In the genomic region with DNA sequence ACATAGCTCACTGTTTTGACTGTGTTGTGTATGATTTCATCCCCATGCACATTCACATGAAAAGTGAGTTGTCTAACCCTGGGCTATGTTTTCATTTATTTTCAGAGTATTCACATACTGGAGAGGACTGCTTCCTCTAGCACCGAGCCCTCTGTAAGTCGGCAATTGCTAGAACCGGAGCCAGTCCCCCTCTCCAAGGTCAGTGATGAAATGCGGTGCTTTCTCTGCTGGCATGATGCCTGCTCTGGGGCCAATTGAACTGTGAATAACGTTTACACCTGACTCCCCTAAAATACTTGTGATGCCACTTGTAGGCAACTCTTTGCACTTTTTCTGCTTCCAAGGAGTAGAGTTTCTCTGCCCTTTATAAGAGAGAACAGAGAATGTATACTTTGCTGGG, we compare ENCODE assay signal across 29 cellular contexts.
DNase-seq lines count a peak whose midpoint lies in the region; ATAC-seq and TF ChIP-seq lines count a peak whose summit lies in the region.
"Had no signal": no experiment of that assay in that cellular context is flagged by ENCODE, and none has a peak within 500 bp of the region (broad histone marks: within the 10 kb centered on the region; RNA-seq: fewer than 3 reads in every experiment).

No MANE protein-coding gene starts in this region.

- TF ChIP-seq EP300 in upper lobe of left lung (IDR thresholded peaks at IDR 0.05), result no peak

- H3K27ac ChIP-seq in lung (ENCODE audit: low read depth in 1 of 2, low read length in 1 of 2) (no peak overlapping the region), upper lobe of left lung (peak overlapping the region in 3 of 4 donors; percentile 32 to 49 (median 37)), WERI-Rb-1 (no peak overlapping the region)
- H3K27ac ChIP-seq: colonic mucosa, hepatocyte, uterus had no signal

- WGBS in lung, 2 donors, result 18 to 28% methylated on average over 5 of the region's 5 CpGs
- 22 to 30% methylated on average over 5 of the region's 5 CpGs for WGBS in upper lobe of left lung, 2 donors

- no peaks in the 10 kb centered on the region for H3K36me3 ChIP-seq in lung (ENCODE audit: control insufficient read depth in 2 of 2, insufficient read depth in 2 of 2, low read length in 2 of 2)
- no peaks in the 10 kb centered on the region for H3K36me3 ChIP-seq in upper lobe of left lung
- H3K36me3 ChIP-seq in WERI-Rb-1, result no peaks in the 10 kb centered on the region; the same call in 1 of the 2 replicates
- H3K36me3 ChIP-seq: colonic mucosa, uterus had no signal

- peaks cover 32% of the 10 kb centered on the region for H3K4me1 Mint-ChIP-seq in chondrocyte (ENCODE audit: low read depth)
- H3K4me1 Mint-ChIP-seq: activated CD4-positive, alpha-beta T cell treated with anti-CD3 and anti-CD28 coated beads, Interleukin-2, amount 10 ng/mL, durations not matched to agents 7 days and 5 days; activated CD8-positive, alpha-beta memory T cell treated with anti-CD3 and anti-CD28 coated beads, Interleukin-2, amount 10 ng/mL, durations not matched to agents 7 days and 5 days; natural killer cell had no signal

- no peak overlapping the region for H3K4me3 ChIP-seq in lung
- peak overlapping the region in 2 of 4 donors; percentile 4 to 16 for H3K4me3 ChIP-seq in upper lobe of left lung
- no peak overlapping the region for H3K4me3 ChIP-seq in WERI-Rb-1 (ENCODE audit: low read depth, low read length)
- H3K4me3 ChIP-seq: colonic mucosa, hepatocyte, uterus had no signal

- H3K4me1 ChIP-seq in lung (ENCODE audit: control insufficient read depth in 2 of 2, insufficient read depth in 2 of 2, low read length in 2 of 2), result peaks cover 0 to 2% of the 10 kb centered on the region in 2 donors
- peaks cover 7 to 14% (median 11%) of the 10 kb centered on the region in 4 donors for H3K4me1 ChIP-seq in upper lobe of left lung
- H3K4me1 ChIP-seq: colonic mucosa, uterus had no signal

- TF ChIP-seq CTCF in chondrocyte (IDR thresholded peaks at IDR 0.05), result no peak
- no peak for TF ChIP-seq CTCF in lung (IDR thresholded peaks at IDR 0.05; ENCODE audit: control extremely low read depth, extremely low read depth)
- no peak for TF ChIP-seq CTCF in upper lobe of left lung (IDR thresholded peaks at IDR 0.05)
- no peak for TF ChIP-seq CTCF in WERI-Rb-1 (IDR thresholded peaks at IDR 0.05; ENCODE audit: low read depth, low read length)

- H3K36me3 Mint-ChIP-seq in chondrocyte (ENCODE audit: low read depth), result no peaks in the 10 kb centered on the region
- H3K36me3 Mint-ChIP-seq: activated CD8-positive, alpha-beta memory T cell treated with anti-CD3 and anti-CD28 coated beads, Interleukin-2, amount 10 ng/mL, durations not matched to agents 7 days and 5 days; brain; natural killer cell had no signal

- no peak for TF ChIP-seq POLR2A in upper lobe of left lung (IDR thresholded peaks at IDR 0.05)

- no peaks in the 10 kb centered on the region for H3K9me3 Mint-ChIP-seq in chondrocyte (ENCODE audit: low read depth)
- H3K9me3 Mint-ChIP-seq: activated CD4-positive, alpha-beta T cell treated with anti-CD3 and anti-CD28 coated beads, Interleukin-2, amount 10 ng/mL, durations not matched to agents 7 days and 5 days; activated T-cell treated with anti-CD3 and anti-CD28 coated beads, Interleukin-2, amount 50 U/mL, for 72 hours; brain; CD4-positive, alpha-beta T cell; effector memory CD8-positive, alpha-beta T cell; natural killer cell had no signal

- no peak overlapping the region for H3K4me3 Mint-ChIP-seq in chondrocyte (ENCODE audit: unreplicated experiment)
- H3K4me3 Mint-ChIP-seq: activated CD4-positive, alpha-beta T cell treated with anti-CD3 and anti-CD28 coated beads, Interleukin-2, amount 10 ng/mL, durations not matched to agents 7 days and 5 days; activated CD8-positive, alpha-beta memory T cell treated with anti-CD3 and anti-CD28 coated beads, Interleukin-2, amount 10 ng/mL, durations not matched to agents 7 days and 5 days; activated T-cell treated with anti-CD3 and anti-CD28 coated beads, Interleukin-2, amount 50 U/mL, for 72 hours; brain; CD4-positive, alpha-beta T cell; effector memory CD8-positive, alpha-beta T cell; natural killer cell had no signal

- ATAC-seq in lung (ENCODE audit: insufficient read depth, low FRiP score) (peak; percentile 38), upper lobe of left lung (ENCODE audit: low FRiP score in 2 of 2) (peak; percentile 43)
- no peak for ATAC-seq in stimulated activated naive CD8-positive, alpha-beta T cell treated with anti-CD3 and anti-CD28 coated beads, Interleukin-15, Interleukin-2, amounts not matched to agents 100 U/mL and 50 U/mL, for 24 hours
- ATAC-seq: activated CD8-positive, alpha-beta memory T cell treated with anti-CD3 and anti-CD28 coated beads, Interleukin-2, amount 10 ng/mL, durations not matched to agents 7 days and 5 days; activated T-cell treated with anti-CD3 and anti-CD28 coated beads, Interleukin-2, amount 50 U/mL, for 72 hours; effector memory CD8-positive, alpha-beta T cell; natural killer cell; Panc1 had no signal

- DNase-seq in NCI-H2227 treated with DMSO at 0.1 percent for 48 hours (lab: John Stamatoyannopoulos, UW) (peak; percentile 14), NCI-H2227 (lab: John Stamatoyannopoulos, UW; ENCODE audit: unreplicated experiment) (no peak), chondrocyte (ENCODE audit: low spot score) (no peak), lung (ENCODE audit: low spot score) (peak; percentile 68), upper lobe of left lung (peak in 1 of 2 donors; percentile 72), WERI-Rb-1 (no peak)
- no peak for DNase-seq in stimulated activated naive CD8-positive, alpha-beta T cell treated with anti-CD3 and anti-CD28 coated beads, Interleukin-15, Interleukin-2, amounts not matched to agents 100 U/mL and 50 U/mL, for 24 hours
- DNase-seq in stimulated activated CD4-positive, alpha-beta T cell treated with anti-CD3 and anti-CD28 coated beads, Interleukin-1b, Interleukin-23, amount 100 ng/mL, for 48 hours, result no peak
- DNase-seq: activated CD4-positive, alpha-beta T cell treated with anti-CD3 and anti-CD28 coated beads, Interleukin-2, amount 10 ng/mL, durations not matched to agents 7 days and 5 days; activated CD8-positive, alpha-beta memory T cell treated with anti-CD3 and anti-CD28 coated beads, Interleukin-2, amount 10 ng/mL, durations not matched to agents 7 days and 5 days; activated naive CD4-positive, alpha-beta T cell; activated T-cell treated with anti-CD3 and anti-CD28 coated beads, Interleukin-2, amount 50 U/mL, for 72 hours; CD4-positive, alpha-beta T cell; colonic mucosa; effector memory CD8-positive, alpha-beta T cell; erythroblast; foreskin melanocyte; IMR-90; natural killer cell; NCI-H1048; NCI-H187; NCI-H226; occipital lobe; SW 1271; T-helper 9 cell; uterus had no signal

- H3K9me3 ChIP-seq in lung (ENCODE audit: control insufficient read depth in 2 of 2, insufficient read depth in 1 of 2, low read length in 1 of 2) (no peaks in the 10 kb centered on the region), upper lobe of left lung (no peaks in the 10 kb centered on the region), WERI-Rb-1 (ENCODE audit: severe bottlenecking) (no peaks in the 10 kb centered on the region)
- H3K9me3 ChIP-seq: colonic mucosa, uterus had no signal

- no peaks in the 10 kb centered on the region for H3K27me3 ChIP-seq in lung (ENCODE audit: control insufficient read depth, insufficient read depth)
- no peaks in the 10 kb centered on the region for H3K27me3 ChIP-seq in upper lobe of left lung
- H3K27me3 ChIP-seq in WERI-Rb-1 (ENCODE audit: insufficient read depth, low read depth, severe bottlenecking), result no peaks in the 10 kb centered on the region
- H3K27me3 ChIP-seq: colonic mucosa, hepatocyte, uterus had no signal

- peak overlapping the region; percentile 14 for H3K27ac Mint-ChIP-seq in chondrocyte (ENCODE audit: unreplicated experiment)
- H3K27ac Mint-ChIP-seq: activated CD4-positive, alpha-beta T cell treated with anti-CD3 and anti-CD28 coated beads, Interleukin-2, amount 10 ng/mL, durations not matched to agents 7 days and 5 days; activated CD8-positive, alpha-beta memory T cell treated with anti-CD3 and anti-CD28 coated beads, Interleukin-2, amount 10 ng/mL, durations not matched to agents 7 days and 5 days; activated T-cell treated with anti-CD3 and anti-CD28 coated beads, Interleukin-2, amount 50 U/mL, for 72 hours; brain; CD4-positive, alpha-beta T cell; effector memory CD8-positive, alpha-beta T cell; natural killer cell had no signal

- no peaks in the 10 kb centered on the region for H3K27me3 Mint-ChIP-seq in chondrocyte (ENCODE audit: low read depth)
- H3K27me3 Mint-ChIP-seq: brain had no signal

Comparison
In these comparisons a context has a peak if more than half of its experiments do, and no peak if none do; other contexts are left out.
1. DNase-seq: peak in NCI-H2227 treated with DMSO at 0.1 percent for 48 hours (single experiment) and lung (single experiment); none in NCI-H2227 (single experiment), chondrocyte (single experiment), stimulated activated naive CD8-positive, alpha-beta T cell treated with anti-CD3 and anti-CD28 coated beads, Interleukin-15, Interleukin-2, amounts not matched to agents 100 U/mL and 50 U/mL, for 24 hours (single experiment), stimulated activated CD4-positive, alpha-beta T cell treated with anti-CD3 and anti-CD28 coated beads, Interleukin-1b, Interleukin-23, amount 100 ng/mL, for 48 hours (single experiment) and WERI-Rb-1 (single experiment).
2. H3K27ac ChIP-seq: peak in upper lobe of left lung (3 of 4); none in lung (0 of 2) and WERI-Rb-1 (single experiment).